8 cellular contexts compared by ENCODE assay signal in the genomic region with DNA sequence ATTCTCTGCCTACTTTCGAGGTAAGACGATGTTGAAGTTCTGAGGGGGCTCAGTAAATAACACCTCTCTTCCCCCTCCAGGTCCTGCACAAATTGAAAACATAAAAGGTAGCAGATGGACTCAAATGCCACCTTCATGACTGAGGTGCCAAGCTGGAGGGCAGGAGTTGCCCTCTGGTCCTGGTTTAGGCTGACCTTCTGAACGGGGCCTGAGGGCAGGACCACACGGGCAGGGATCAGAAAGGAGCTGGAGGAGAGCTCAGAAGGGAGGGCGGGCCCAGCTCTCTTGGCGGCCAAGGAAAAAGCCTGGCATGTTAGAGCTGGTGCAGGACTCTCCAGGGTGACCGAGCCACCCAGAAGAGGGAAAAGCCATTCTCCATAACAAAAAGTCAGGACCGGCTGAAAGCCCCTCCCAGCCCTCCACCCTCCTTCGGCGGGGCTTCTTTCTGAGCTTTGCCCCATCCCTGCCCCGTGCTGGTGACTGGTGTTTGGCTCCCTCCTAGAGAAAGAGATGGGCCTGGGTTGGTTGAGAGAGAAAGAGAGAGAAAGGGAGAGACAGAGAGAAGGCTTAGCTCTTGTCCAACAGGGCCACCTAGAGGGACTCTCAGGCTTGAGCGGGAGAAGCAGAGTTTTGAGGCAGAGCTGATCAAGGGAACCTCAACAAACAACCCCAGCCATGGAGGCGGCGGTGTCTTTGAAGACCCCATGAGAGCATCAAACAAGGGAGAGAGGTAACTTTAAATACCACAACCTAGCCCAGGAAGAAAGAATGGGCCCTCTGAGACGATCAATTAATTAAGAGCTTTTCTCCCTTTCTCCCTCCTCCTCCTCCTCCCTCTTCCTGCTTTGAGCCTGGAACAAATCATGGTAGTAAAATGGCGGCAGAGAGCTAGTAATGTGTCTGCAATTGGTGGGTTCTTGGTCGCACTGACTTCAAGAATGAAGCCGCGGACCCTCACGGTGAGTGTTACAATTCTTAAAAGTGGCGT. TPM values are rescaled to one million over a fixed set of nuclear protein-coding genes. Genes with fewer than 3 reads are reported as not detected.
A peak's percentile ranks its signal among the peaks of the same experiment; 100 is the strongest.
DNase-seq lines count a peak whose midpoint lies in the region; ATAC-seq, FAIRE-seq and TF ChIP-seq lines count a peak whose summit lies in the region.

No MANE protein-coding gene starts in this region.

- dilution Hi-C loops in mammary epithelial cell (cut with HindIII; ENCODE audit: low sequenced_read_pairs) = no loop called here

- no peaks in the 10 kb centered on the region for H3F3A ChIP-seq in PC-3 (ENCODE audit: low read length, unreplicated experiment)

- in situ Hi-C loops in mammary epithelial cell (cut with MboI; ENCODE audit: low sequenced_read_pairs in 2 of 2) = no loop called here

- CTCF ChIA-PET in PC-3 (lab: Charles Lee) (interaction anchor here (1.9 kb wide), 1 partner anchor 84 kb away, joined by 12 read pairs; no protein-coding TSS in a partner anchor), mammary epithelial cell (lab: Charles Lee; ENCODE audit: low non-redundant PET) (interaction anchor here (1.4 kb wide), 1 partner anchor 84 kb away, joined by 6 read pairs; no protein-coding TSS in a partner anchor)

- TF ChIP-seq RAD21 in liver (IDR thresholded peaks at IDR 0.05) = peak; percentile 68 to 82

- 85% methylated on average over 20 of the region's 21 CpGs for WGBS in mammary epithelial cell (ENCODE audit: low coverage, missing lambda C conversion rate)
- 79% methylated on average over 21 of the region's 21 CpGs for WGBS in liver

- no TSS peak for BruUV-seq in PC-3 (replicated peaks; lab: Mats Ljungman, UMichigan)
- no TSS peak for BruUV-seq in mammary epithelial cell (replicated peaks; lab: Mats Ljungman, UMichigan)

- no peaks in the 10 kb centered on the region for H3K36me3 ChIP-seq in PC-3 (ENCODE audit: low read depth, low read length)
- H3K36me3 ChIP-seq in mammary epithelial cell (ENCODE audit: insufficient read depth, low read length) = no peaks in the 10 kb centered on the region
- no peaks in the 10 kb centered on the region for H3K36me3 ChIP-seq in liver (ENCODE audit: control insufficient read depth in 4 of 4, insufficient read depth in 3 of 4, low read depth in 1 of 4, low read length in 3 of 4)

- no peak overlapping the region for H2AFZ ChIP-seq in PC-3 (ENCODE audit: low read length)
- no peak overlapping the region for H2AFZ ChIP-seq in mammary epithelial cell (ENCODE audit: low read depth, low read length)

- no peaks in the 10 kb centered on the region for H4K20me1 ChIP-seq in PC-3 (ENCODE audit: low read length)
- H4K20me1 ChIP-seq in mammary epithelial cell (ENCODE audit: insufficient read depth, low read length) = no peaks in the 10 kb centered on the region

- H3K4me3 ChIP-seq in PC-3 (ENCODE audit: low read length) (no peak overlapping the region), mammary epithelial cell (replicated peaks in 1 of 3; ENCODE audit: insufficient read depth in 1 of 3, low read depth in 2 of 3, low read length in 3 of 3) (no peak overlapping the region), liver (ENCODE audit: low read depth in 1 of 3, low read length in 3 of 3) (no peak overlapping the region)

- no peaks in the 10 kb centered on the region for H3K9me3 ChIP-seq in PC-3 (ENCODE audit: low read length)
- no peaks in the 10 kb centered on the region for H3K9me3 ChIP-seq in mammary epithelial cell (replicated peaks; ENCODE audit: insufficient read depth, low read length)
- H3K9me3 ChIP-seq in liver (ENCODE audit: control insufficient read depth in 4 of 4, low read length in 3 of 4) = no peaks in the 10 kb centered on the region

- H3K79me2 ChIP-seq in PC-3 (ENCODE audit: low read length) (no peaks in the 10 kb centered on the region), mammary epithelial cell (ENCODE audit: insufficient read depth, low read length) (no peaks in the 10 kb centered on the region)

- H3K9ac ChIP-seq in PC-3 (ENCODE audit: low read length) = no peak overlapping the region
- H3K9ac ChIP-seq in mammary epithelial cell (ENCODE audit: insufficient read depth, low read length) = no peak overlapping the region
- H3K9ac ChIP-seq in liver (ENCODE audit: low read depth in 1 of 2, low read length in 2 of 2) = no peak overlapping the region

- no peaks in the 10 kb centered on the region for H3K9me2 ChIP-seq in PC-3 (replicated peaks; ENCODE audit: low read length)

- POLR2A ChIA-PET in PC-3 (lab: Charles Lee; ENCODE audit: unreplicated experiment) = no interaction called here

- H3K4me2 ChIP-seq in PC-3 (ENCODE audit: low read length) (no peak overlapping the region), mammary epithelial cell (ENCODE audit: insufficient read depth, low read depth, low read length) (no peak overlapping the region)

- peak; percentile 38 for FAIRE-seq in H54 (lab: Jason Lieb, UNC)

- ATAC-seq in PC-3 (peak; percentile 70), HG03175 (IDR thresholded peaks at IDR 0.05; ENCODE audit: unreplicated experiment) (no peak), HG02610 (IDR thresholded peaks at IDR 0.05; ENCODE audit: unreplicated experiment) (no peak)

- peak; percentile 33 for DNase-seq in DMS114 treated with DMSO at 0.1 percent for 48 hours (lab: John Stamatoyannopoulos, UW; ENCODE audit: unreplicated experiment)
- peak; percentile 39 for DNase-seq in H54 (ENCODE audit: insufficient read length, low spot score)
- peak; percentile 45 for DNase-seq in PC-3
- peak; percentile 17 for DNase-seq in mammary epithelial cell
- DNase-seq in NCI-H774 (lab: John Stamatoyannopoulos, UW) = no peak

- peak; percentile 57 for TF ChIP-seq CTCF in PC-3 (conservative IDR thresholded peaks at IDR 0.05; ENCODE audit: low read depth, low read length)
- peak; percentile 35 to 56 for TF ChIP-seq CTCF in mammary epithelial cell (conservative IDR thresholded peaks at IDR 0.05 in 1 of 2, IDR thresholded peaks at IDR 0.05 in 1 of 2; ENCODE audit: extremely low read depth in 1 of 2, insufficient read depth in 1 of 2, low read depth in 1 of 2, low read length in 2 of 2)
- TF ChIP-seq CTCF in liver (IDR thresholded peaks at IDR 0.05; ENCODE audit: low read depth, low read length, missing input control) = peak; percentile 41

- H3K4me1 ChIP-seq in PC-3 (ENCODE audit: insufficient read depth, low read length) (no peaks in the 10 kb centered on the region), mammary epithelial cell (ENCODE audit: insufficient read depth, low read length) (no peaks in the 10 kb centered on the region), liver (ENCODE audit: control insufficient read depth in 4 of 4, insufficient read depth in 4 of 4, low read length in 3 of 4) (no peaks in the 10 kb centered on the region)

- no peak overlapping the region for H3K27ac ChIP-seq in PC-3 (ENCODE audit: low read length)
- H3K27ac ChIP-seq in mammary epithelial cell (ENCODE audit: insufficient read depth, low read depth, low read length) = no peak overlapping the region
- no peak overlapping the region for H3K27ac ChIP-seq in liver (ENCODE audit: low read depth in 1 of 2, low read length in 2 of 2)

- intact Hi-C loops in PC-3 (cut with micrococcal nuclease) (loop anchor here (1.0 kb wide), 1 partner anchor 85 kb away; no protein-coding TSS in a partner anchor), mammary epithelial cell (cut with micrococcal nuclease) (loop anchor here (1.0 kb wide), 1 partner anchor 85 kb away; no protein-coding TSS in a partner anchor)

- H3K27me3 ChIP-seq in PC-3 (ENCODE audit: low read length) = no peaks in the 10 kb centered on the region
- no peaks in the 10 kb centered on the region for H3K27me3 ChIP-seq in mammary epithelial cell (ENCODE audit: insufficient read depth, low read length)
- no peaks in the 10 kb centered on the region for H3K27me3 ChIP-seq in liver (ENCODE audit: control insufficient read depth in 4 of 4, insufficient read depth in 4 of 4, low read length in 3 of 4)

- no peak for TF ChIP-seq POLR2A in H54 (IDR thresholded peaks at IDR 0.05; ENCODE audit: low read depth, low read length)

TF ChIP-seq in liver, 16 proteins besides CTCF, POLR2A, EP300 and RAD21:
- no peak for TF ChIP-seq YY1 (IDR thresholded peaks at IDR 0.05)
- peak; percentile 15 to 50 for TF ChIP-seq HNF4A (conservative IDR thresholded peaks at IDR 0.05)

RNA-seq across cellular contexts. Expression of gene WIPF1, which starts 50.8 kb away (rescaled TPM):
- total RNA-seq in PC-3 (2014; rRNA removed) (0.29 and 1.5 TPM in 2 replicates), mammary epithelial cell (1 to 10 TPM in 1 of 2 donors, not detected in 1; 1.0 TPM), liver (1 to 10 TPM; 7.3 to 7.7 TPM)
- polyA plus RNA-seq in mammary epithelial cell (0.08 TPM), liver (1 to 10 TPM; 4.7 to 5.3 TPM)
- polyA minus RNA-seq in mammary epithelial cell = not detected

RNA-seq across cellular contexts. Expression of gene GPR155, which starts 60.0 kb away (rescaled TPM):
- total RNA-seq in PC-3 (2014; rRNA removed) (0.69 and 1.3 TPM in 2 replicates), mammary epithelial cell (10 to 100 TPM in 1 of 2 donors, 1 to 10 TPM in 1; 2.0 to 13.8 TPM), liver (1 to 10 TPM; 3.9 to 9.4 TPM)
- polyA plus RNA-seq in mammary epithelial cell (2.2 TPM), liver (1 to 10 TPM; 3.1 to 5.0 TPM)
- polyA minus RNA-seq in mammary epithelial cell = 0.31 TPM
